In genomic region chr19:8552810-8553209, GRCh38 we compare ENCODE assay signal across 8 cellular contexts.
DNase-seq lines count a peak whose midpoint lies in the region; ATAC-seq, FAIRE-seq and TF ChIP-seq lines count a peak whose summit lies in the region.

No MANE protein-coding gene starts in this region.

- ATAC-seq in GM21423 (IDR thresholded peaks at IDR 0.05; ENCODE audit: unreplicated experiment), result no peak

- no peak for FAIRE-seq in RCC 7860 (lab: Jason Lieb, UNC)

- H3K27me3 ChIP-seq in neutrophil, result no peaks in the 10 kb centered on the region

- H3K4me1 ChIP-seq in neutrophil (ENCODE audit: control insufficient read depth in 1 of 2, insufficient read depth in 1 of 2, low read depth in 1 of 2, low read length in 1 of 2), result peaks cover 11% of the 10 kb centered on the region in 2 experiments

- H3K4me3 ChIP-seq in cardiac fibroblast (replicated peaks in 1 of 2; ENCODE audit: low read depth in 2 of 2, low read length in 2 of 2) (no peak overlapping the region), neutrophil (ENCODE audit: low read depth in 1 of 2, low read length in 1 of 2) (no peak overlapping the region)

- DNase-seq in NCI-H2227 (lab: John Stamatoyannopoulos, UW; ENCODE audit: unreplicated experiment) (peak; percentile 18), NCI-H2227 treated with DMSO at 0.1 percent for 48 hours (lab: John Stamatoyannopoulos, UW) (no peak), NCI-H2171 (lab: John Stamatoyannopoulos, UW) (peak; percentile 2), cardiac fibroblast (ENCODE audit: low read depth in 2 of 2) (peak; percentile 43 to 53), activated gamma-delta T cell treated with Interleukin-2 at 50 U/mL for 16 hours (no peak), RCC 7860 (ENCODE audit: low spot score) (no peak)

- TF ChIP-seq CTCF in cardiac fibroblast (IDR thresholded peaks at IDR 0.05; ENCODE audit: low read depth, low read length), result no peak
- no peak for TF ChIP-seq CTCF in neutrophil (IDR thresholded peaks at IDR 0.05)

- no peaks in the 10 kb centered on the region for H3K9me3 ChIP-seq in neutrophil

- H3K27ac ChIP-seq in neutrophil, result peak overlapping the region; percentile 28

- H3K36me3 ChIP-seq in neutrophil, result peaks cover 99% of the 10 kb centered on the region

Comparison
In these comparisons a context has a peak if more than half of its experiments do, and no peak if none do; other contexts are left out.
1. DNase-seq: peak in NCI-H2227 (single experiment), NCI-H2171 (single experiment) and cardiac fibroblast (2 of 2); none in NCI-H2227 treated with DMSO at 0.1 percent for 48 hours (single experiment), activated gamma-delta T cell treated with Interleukin-2 at 50 U/mL for 16 hours (single experiment) and RCC 7860 (single experiment).